21 cellular contexts compared by ENCODE assay signal in the genomic region with DNA sequence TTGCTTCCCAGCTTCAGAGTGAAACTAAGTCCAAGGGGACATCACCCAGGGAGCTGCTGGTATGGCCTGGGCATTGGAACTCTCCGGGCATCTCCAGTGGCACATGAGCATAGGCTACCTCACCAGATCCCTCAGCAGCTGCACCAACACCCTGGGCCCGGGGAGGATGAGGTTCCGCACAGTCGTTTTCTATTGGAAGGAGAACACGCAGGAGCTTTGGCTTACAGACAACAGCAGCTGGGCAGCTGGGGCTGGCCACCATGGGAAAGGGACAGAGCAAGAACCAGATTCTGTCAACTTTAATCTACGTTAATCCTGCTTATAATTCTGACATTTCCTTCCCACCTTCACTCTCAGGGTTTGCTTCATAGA.
DNase-seq lines count a peak whose midpoint lies in the region; ATAC-seq and TF ChIP-seq lines count a peak whose summit lies in the region.
"Had no signal": no experiment of that assay in that cellular context is flagged by ENCODE, and none has a peak within 500 bp of the region (broad histone marks: within the 10 kb centered on the region; RNA-seq: fewer than 3 reads in every experiment).

No MANE protein-coding gene starts in this region.

- H3K4me1 ChIP-seq in ACC112 (ENCODE audit: control insufficient read depth, insufficient read depth, low read length, unreplicated experiment) (peaks cover 49% of the 10 kb centered on the region), foreskin keratinocyte (peaks cover 26% of the 10 kb centered on the region), adrenal gland (replicated peaks in 1 of 2) (peaks cover 5 to 12% of the 10 kb centered on the region in 2 donors)

- peak overlapping the region; percentile 43 for H3K4me3 ChIP-seq in ACC112 (ENCODE audit: low read depth, low read length)
- H3K4me3 ChIP-seq in SU-DHL-6 (ENCODE audit: insufficient read depth, low read length, poor library complexity, severe bottlenecking), result no peak overlapping the region
- H3K4me3 ChIP-seq in adrenal gland, result no peak overlapping the region
- H3K4me3 ChIP-seq: mucosa of descending colon, sigmoid colon, upper lobe of left lung had no signal

- H2AFZ ChIP-seq in ACC112 (ENCODE audit: low read length, unreplicated experiment), result no peak overlapping the region
- H2AFZ ChIP-seq in SU-DHL-6 (ENCODE audit: low read depth, low read length, severe bottlenecking), result no peak overlapping the region

- no peaks in the 10 kb centered on the region for H3K36me3 Mint-ChIP-seq in natural killer cell treated with Interleukin-12 subunit alpha and Interleukin-12 subunit beta and Interleukin-15 and Interleukin-18, amount 100 ng/mL, for 72 hours
- H3K36me3 Mint-ChIP-seq: activated naive CD8-positive, alpha-beta T cell treated with anti-CD3 and anti-CD28 coated beads for 36 hours had no signal

- intact Hi-C loops in posterior cingulate gyrus (cut with DNase I), result no loop called here
- intact Hi-C loops in adrenal gland (cut with DNase I), result no loop called here

- H3K9me3 Mint-ChIP-seq in natural killer cell treated with Interleukin-12 subunit alpha and Interleukin-12 subunit beta and Interleukin-15 and Interleukin-18, amount 100 ng/mL, for 72 hours, result no peaks in the 10 kb centered on the region
- H3K9me3 Mint-ChIP-seq: activated naive CD8-positive, alpha-beta T cell treated with anti-CD3 and anti-CD28 coated beads for 36 hours had no signal

- H3K27ac Mint-ChIP-seq in natural killer cell treated with Interleukin-12 subunit alpha and Interleukin-12 subunit beta and Interleukin-15 and Interleukin-18, amount 100 ng/mL, for 72 hours, result no peak overlapping the region
- H3K27ac Mint-ChIP-seq: activated naive CD8-positive, alpha-beta T cell treated with anti-CD3 and anti-CD28 coated beads for 36 hours had no signal

- 93 to 96% (median 95%) methylated on average over 4 to 6 of the region's 6 CpGs for WGBS in adrenal gland, 4 donors

- no peak overlapping the region for H3K4me3 Mint-ChIP-seq in natural killer cell treated with Interleukin-12 subunit alpha and Interleukin-12 subunit beta and Interleukin-15 and Interleukin-18, amount 100 ng/mL, for 72 hours
- H3K4me3 Mint-ChIP-seq: activated naive CD8-positive, alpha-beta T cell treated with anti-CD3 and anti-CD28 coated beads for 36 hours had no signal

- DNase-seq in foreskin keratinocyte (no peak), posterior cingulate gyrus (peak in 8 of 10 donors; percentile 22 to 91 (median 40)), NCI-H1436 (lab: John Stamatoyannopoulos, UW) (no peak), adrenal gland (no peak)
- DNase-seq in natural killer cell treated with Interleukin-12 subunit alpha and Interleukin-12 subunit beta and Interleukin-15 and Interleukin-18, amount 100 ng/mL, for 72 hours (ENCODE audit: low spot score), result no peak
- DNase-seq: activated naive CD8-positive, alpha-beta T cell treated with anti-CD3 and anti-CD28 coated beads for 36 hours; glutamatergic neuron; left ventricle myocardium superior; mucosa of descending colon; NCI-H1417; NCI-H2171; NCI-H526 treated with DMSO at 0.1 percent for 48 hours; sigmoid colon; stimulated activated CD4-positive, alpha-beta T cell treated with anti-CD3 and anti-CD28 coated beads, Interleukin-1b, Interleukin-23, amount 100 ng/mL, for 48 hours; stimulated activated naive CD4-positive, alpha-beta T cell treated with Interleukin-2 at 50 U/mL for 16 hours; upper lobe of left lung had no signal

- TF ChIP-seq POLR2A in adrenal gland (IDR thresholded peaks at IDR 0.05), result no peak

- peak overlapping the region; percentile 95 for H3K27ac ChIP-seq in ACC112 (ENCODE audit: low read depth, low read length)
- no peak overlapping the region for H3K27ac ChIP-seq in SU-DHL-6 (ENCODE audit: low read depth, low read length)
- peak overlapping the region; percentile 5 for H3K27ac ChIP-seq in foreskin keratinocyte
- H3K27ac ChIP-seq in adrenal gland, result no peak overlapping the region
- H3K27ac ChIP-seq: C4-2B, sigmoid colon, upper lobe of left lung had no signal

- H3K27me3 Mint-ChIP-seq in natural killer cell treated with Interleukin-12 subunit alpha and Interleukin-12 subunit beta and Interleukin-15 and Interleukin-18, amount 100 ng/mL, for 72 hours, result no peaks in the 10 kb centered on the region

- no peaks in the 10 kb centered on the region for H3K27me3 ChIP-seq in ACC112 (ENCODE audit: insufficient read depth, low read length)
- H3K27me3 ChIP-seq in SU-DHL-6 (ENCODE audit: low read length), result no peaks in the 10 kb centered on the region
- H3K27me3 ChIP-seq in foreskin keratinocyte, result no peaks in the 10 kb centered on the region
- H3K27me3 ChIP-seq in adrenal gland, result no peaks in the 10 kb centered on the region
- H3K27me3 ChIP-seq: sigmoid colon, upper lobe of left lung had no signal

- TF ChIP-seq CTCF in SU-DHL-6 (IDR thresholded peaks at IDR 0.05; ENCODE audit: insufficient read depth, low read length, poor library complexity, severe bottlenecking), result no peak
- TF ChIP-seq CTCF in foreskin keratinocyte (conservative IDR thresholded peaks at IDR 0.05), result no peak
- TF ChIP-seq CTCF in adrenal gland (IDR thresholded peaks at IDR 0.05), result no peak

- H3K9me3 ChIP-seq in SU-DHL-6 (ENCODE audit: insufficient read depth, low read length) (no peaks in the 10 kb centered on the region), adrenal gland (replicated peaks in 1 of 3) (no peaks in the 10 kb centered on the region)
- H3K9me3 ChIP-seq: mucosa of descending colon, sigmoid colon, upper lobe of left lung had no signal

- peaks cover 8 to 15% of the 10 kb centered on the region in 2 donors for H3K4me1 Mint-ChIP-seq in natural killer cell treated with Interleukin-12 subunit alpha and Interleukin-12 subunit beta and Interleukin-15 and Interleukin-18, amount 100 ng/mL, for 72 hours (ENCODE audit: low read depth in 2 of 2)

- H3K4me2 ChIP-seq in SU-DHL-6 (ENCODE audit: low read depth, low read length, poor library complexity, severe bottlenecking), result peak overlapping the region; percentile 66

- peaks cover 66% of the 10 kb centered on the region for H3F3A ChIP-seq in SU-DHL-6 (ENCODE audit: insufficient read depth)

- H3K79me2 ChIP-seq in ACC112 (ENCODE audit: control insufficient read depth, insufficient read depth, low read length, unreplicated experiment) (peaks cover 69% of the 10 kb centered on the region), SU-DHL-6 (ENCODE audit: insufficient read depth, low read length) (peaks cover 94% of the 10 kb centered on the region)

- ATAC-seq in foreskin keratinocyte (no peak), GM19467 (IDR thresholded peaks at IDR 0.05; ENCODE audit: unreplicated experiment) (no peak)
- no peak for ATAC-seq in natural killer cell treated with Interleukin-12 subunit alpha and Interleukin-12 subunit beta and Interleukin-15 and Interleukin-18, amount 100 ng/mL, for 72 hours
- ATAC-seq: activated CD4-positive, CD25-positive, alpha-beta regulatory T cell treated with anti-CD3 and anti-CD28 coated beads, Interleukin-2, amount 50 U/mL, for 24 hours; left ventricle myocardium superior; mucosa of descending colon had no signal

- no peaks in the 10 kb centered on the region for H3K9me2 ChIP-seq in SU-DHL-6 (replicated peaks; ENCODE audit: insufficient read depth, low read length)

- H3K36me3 ChIP-seq in ACC112 (ENCODE audit: insufficient read depth, low read length), result no peaks in the 10 kb centered on the region; the same call in 1 of the 2 replicates
- no peaks in the 10 kb centered on the region for H3K36me3 ChIP-seq in SU-DHL-6 (ENCODE audit: low read length)
- no peaks in the 10 kb centered on the region for H3K36me3 ChIP-seq in adrenal gland (replicated peaks in 1 of 2)
- H3K36me3 ChIP-seq: sigmoid colon, upper lobe of left lung had no signal

- H3K9ac ChIP-seq in SU-DHL-6 (ENCODE audit: low read length), result no peak overlapping the region

- no peaks in the 10 kb centered on the region; the same call in 1 of the 2 replicates for H4K20me1 ChIP-seq in SU-DHL-6 (ENCODE audit: low read depth, low read length)

Comparison
In these comparisons a context has a peak if more than half of its experiments do, and no peak if none do; other contexts are left out.
1. H3K27ac ChIP-seq: peak in ACC112 (single experiment) and foreskin keratinocyte (single experiment); none in SU-DHL-6 (single experiment) and adrenal gland (0 of 5).
2. DNase-seq: peak in posterior cingulate gyrus (8 of 10); none in foreskin keratinocyte (0 of 2), NCI-H1436 (single experiment), natural killer cell treated with Interleukin-12 subunit alpha and Interleukin-12 subunit beta and Interleukin-15 and Interleukin-18, amount 100 ng/mL, for 72 hours (single experiment) and adrenal gland (0 of 7).